Comparison of ENCODE assay signal across 8 cellular contexts in genomic region chr22:38570841-38571364, GRCh38. TPM values are rescaled to one million over a fixed set of nuclear protein-coding genes. Genes with fewer than 3 reads are reported as not detected.
A peak's percentile ranks its signal among the peaks of the same experiment; 100 is the strongest.
DNase-seq lines count a peak whose midpoint lies in the region; ATAC-seq, FAIRE-seq and TF ChIP-seq lines count a peak whose summit lies in the region.

No MANE protein-coding gene starts in this region.

- peaks cover 23% of the 10 kb centered on the region for H3K4me1 Mint-ChIP-seq in neural progenitor cell

- H3K4me2 ChIP-seq in OCI-LY3 (ENCODE audit: low read length), result peak overlapping the region; percentile 88
- H3K4me2 ChIP-seq in neural progenitor cell, result peak overlapping the region; percentile 90

- intact Hi-C loops in upper lobe of right lung (cut with DNase I), result loop anchor here (5.0 kb wide), 1 partner anchor 519 kb away; no protein-coding TSS in a partner anchor

- H3K27ac Mint-ChIP-seq in neural progenitor cell, result peak overlapping the region; percentile 84

- no peaks in the 10 kb centered on the region for H3K79me2 ChIP-seq in OCI-LY3 (ENCODE audit: low read length)
- H3K79me2 ChIP-seq in neural progenitor cell (ENCODE audit: low read depth), result peaks cover 5% of the 10 kb centered on the region

- peak overlapping the region; percentile 68 for H2AFZ ChIP-seq in OCI-LY3 (ENCODE audit: low read depth, low read length)
- peak overlapping the region; percentile 65 for H2AFZ ChIP-seq in neural progenitor cell (replicated peaks)

- H3K27me3 Mint-ChIP-seq in neural progenitor cell (ENCODE audit: insufficient read depth, low read depth), result no peaks in the 10 kb centered on the region

- H3K4me3 ChIP-seq in OCI-LY3 (ENCODE audit: low read length) (peak overlapping the region; percentile 80), neural progenitor cell (peak overlapping the region; percentile 62), upper lobe of right lung (peak overlapping the region; percentile 59)

- H3K9me3 ChIP-seq in OCI-LY3 (ENCODE audit: insufficient read depth, low read length) (no peaks in the 10 kb centered on the region), neural progenitor cell (ENCODE audit: low read depth) (no peaks in the 10 kb centered on the region), upper lobe of right lung (no peaks in the 10 kb centered on the region)

- H3K9ac ChIP-seq in OCI-LY3 (ENCODE audit: low read length) (peak overlapping the region; percentile 75), neural progenitor cell (no peak overlapping the region)

- no peaks in the 10 kb centered on the region for H3K36me3 Mint-ChIP-seq in neural progenitor cell

- ATAC-seq in upper lobe of right lung (no peak), HG02970 (IDR thresholded peaks at IDR 0.05; ENCODE audit: low FRiP score, unreplicated experiment) (no peak)

- H3K4me3 Mint-ChIP-seq in neural progenitor cell, result peak overlapping the region; percentile 91

- H3K36me3 ChIP-seq in OCI-LY3 (replicated peaks; ENCODE audit: low read depth, low read length) (no peaks in the 10 kb centered on the region), neural progenitor cell (no peaks in the 10 kb centered on the region), upper lobe of right lung (no peaks in the 10 kb centered on the region)

- no peaks in the 10 kb centered on the region for H4K20me1 ChIP-seq in OCI-LY3 (ENCODE audit: insufficient read depth, low read length)
- no peaks in the 10 kb centered on the region for H4K20me1 ChIP-seq in neural progenitor cell (ENCODE audit: low read depth)

- H3K27ac ChIP-seq in OCI-LY3 (ENCODE audit: low read length), result peak overlapping the region; percentile 35
- H3K27ac ChIP-seq in neural progenitor cell, result peak overlapping the region; percentile 10
- no peak overlapping the region for H3K27ac ChIP-seq in upper lobe of right lung

- DNase-seq in ACHN (peak; percentile 44), GM19239 (ENCODE audit: insufficient read length, low spot score) (no peak), germinal center (ENCODE audit: low spot score) (peak; percentile 23), neural progenitor cell (ENCODE audit: low spot score) (peak; percentile 70), upper lobe of right lung (no peak)
- peak; percentile 7 for DNase-seq in activated gamma-delta T cell treated with anti-CD3 and anti-CD28 coated beads, Interleukin-2, amount 50 U/mL, for 16 hours (ENCODE audit: low read depth)

- no peaks in the 10 kb centered on the region for H3K9me3 Mint-ChIP-seq in neural progenitor cell

- in situ Hi-C loops in ACHN (cut with HindIII; ENCODE audit: low pct_ligation_motif_present, low pct_unique_long_range_greater_than_20kb, low sequenced_read_pairs), result no loop called here

- FAIRE-seq in GM19239 (lab: Jason Lieb, UNC), result peak; percentile 96

- H3K4me1 ChIP-seq in OCI-LY3 (ENCODE audit: low read length), result peaks cover 10% of the 10 kb centered on the region
- peaks cover 9% of the 10 kb centered on the region for H3K4me1 ChIP-seq in neural progenitor cell
- peaks cover 6% of the 10 kb centered on the region for H3K4me1 ChIP-seq in upper lobe of right lung

- H3K27me3 ChIP-seq in OCI-LY3 (ENCODE audit: low read depth, low read length) (peaks cover 3% of the 10 kb centered on the region; the same call in 1 of the 2 replicates), neural progenitor cell (peaks cover 11% of the 10 kb centered on the region), upper lobe of right lung (no peaks in the 10 kb centered on the region)

- TF ChIP-seq CTCF in OCI-LY3 (IDR thresholded peaks at IDR 0.05; ENCODE audit: low read depth, low read length) (peak; percentile 36), neural progenitor cell (IDR thresholded peaks at IDR 0.05) (peak; percentile 29), upper lobe of right lung (IDR thresholded peaks at IDR 0.05) (no peak)

- peaks cover 31% of the 10 kb centered on the region for H3F3A ChIP-seq in neural progenitor cell (ENCODE audit: low read depth)

RNA-seq across cellular contexts. Expression of gene DMC1, which starts 0.9 kb away (rescaled TPM):
- total RNA-seq in neural progenitor cell (ENCODE audit: low replicate concordance) (20.0 and 22.8 TPM in 2 replicates), upper lobe of right lung (not detected)

Comparison
In these comparisons a context has a peak if more than half of its experiments do, and no peak if none do; other contexts are left out.
1. DNase-seq: peak in ACHN (single experiment), activated gamma-delta T cell treated with anti-CD3 and anti-CD28 coated beads, Interleukin-2, amount 50 U/mL, for 16 hours (single experiment), germinal center (single experiment) and neural progenitor cell (single experiment); none in GM19239 (single experiment) and upper lobe of right lung (single experiment).
2. RNA of gene DMC1, which starts 0.9 kb away (total RNA-seq): 20.0 to 22.8 TPM in neural progenitor cell; not detected in upper lobe of right lung (single experiment); every median in the first group is over 10 times any median in the second.
3. Peak in every context shown above with its lines, with median percentiles within 50 percentile points of each other: H3K4me3 ChIP-seq.